ENCODE assay signal across 27 cellular contexts in the genomic region with DNA sequence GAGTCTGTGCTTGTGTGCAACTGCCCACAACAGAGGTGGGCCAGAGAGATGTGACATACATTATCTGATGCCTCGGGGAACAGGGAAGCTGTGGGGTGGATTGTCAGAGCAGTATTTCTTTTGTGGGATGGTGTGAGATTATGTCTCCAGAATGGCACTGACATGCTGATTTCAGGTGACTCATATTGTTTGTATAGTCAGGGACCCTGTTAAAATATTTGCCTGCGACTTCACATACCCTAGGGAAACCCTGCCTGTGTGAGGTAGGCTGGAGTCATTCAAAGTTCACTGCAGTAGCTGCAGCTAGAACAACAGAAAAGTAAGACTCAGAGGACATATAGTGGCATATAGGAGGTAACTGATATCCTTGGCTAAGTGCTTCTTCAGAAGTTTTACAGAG.
DNase-seq lines count a peak whose midpoint lies in the region; FAIRE-seq and TF ChIP-seq lines count a peak whose summit lies in the region.
"Had no signal": no experiment of that assay in that cellular context is flagged by ENCODE, and none has a peak within 500 bp of the region (broad histone marks: within the 10 kb centered on the region; RNA-seq: fewer than 3 reads in every experiment).

No MANE protein-coding gene starts in this region.

- H3K4me2 ChIP-seq in astrocyte (ENCODE audit: low read length) = peak overlapping the region; percentile 13
- H3K4me2 ChIP-seq in mesendoderm (ENCODE audit: low read length) = no peak overlapping the region
- H3K4me2 ChIP-seq: SK-N-SH had no signal

- no peak overlapping the region for H4K5ac ChIP-seq in mesendoderm (ENCODE audit: low read length)

- no peaks in the 10 kb centered on the region for H3K4me1 Mint-ChIP-seq in astrocyte (ENCODE audit: low read depth, unreplicated experiment)
- H3K4me1 Mint-ChIP-seq: activated naive CD8-positive, alpha-beta T cell treated with anti-CD3 and anti-CD28 coated beads, Interleukin-2, amount 50 U/mL, for 24 hours; mesothelial cell of epicardium; naive thymus-derived CD8-positive, alpha-beta T cell had no signal

- H3K9me3 Mint-ChIP-seq in astrocyte (ENCODE audit: unreplicated experiment) = no peaks in the 10 kb centered on the region
- H3K9me3 Mint-ChIP-seq: activated CD8-positive, alpha-beta T cell treated with anti-CD3 and anti-CD28 coated beads for 36 hours; activated naive CD8-positive, alpha-beta T cell treated with anti-CD3 and anti-CD28 coated beads, Interleukin-2, amount 50 U/mL, for 24 hours had no signal

- H2BK120ac ChIP-seq in mesendoderm (ENCODE audit: low read depth, low read length) = no peak overlapping the region

- H3K9ac ChIP-seq in astrocyte (ENCODE audit: low read length) (no peak overlapping the region), mesendoderm (ENCODE audit: low read length) (no peak overlapping the region)
- H3K9ac ChIP-seq: SK-N-SH had no signal

- H2AFZ ChIP-seq in astrocyte (ENCODE audit: low read depth, low read length) = no peak overlapping the region

- H3K9me3 ChIP-seq in astrocyte (ENCODE audit: insufficient read depth, low read depth, low read length) = no peaks in the 10 kb centered on the region
- H3K9me3 ChIP-seq: HAP-1, left lung, SK-N-SH, upper lobe of left lung had no signal

- H2AK5ac ChIP-seq in mesendoderm (ENCODE audit: low read length) = no peak overlapping the region

- no peak overlapping the region for H3K4me3 Mint-ChIP-seq in astrocyte (ENCODE audit: unreplicated experiment)
- H3K4me3 Mint-ChIP-seq: activated CD8-positive, alpha-beta T cell treated with anti-CD3 and anti-CD28 coated beads for 36 hours; activated naive CD8-positive, alpha-beta T cell treated with anti-CD3 and anti-CD28 coated beads, Interleukin-2, amount 50 U/mL, for 24 hours; mesothelial cell of epicardium; naive thymus-derived CD8-positive, alpha-beta T cell; T-helper 2 cell treated with Interferon-gamma antibody and Interleukin-4, amounts not matched to agents 5 μg/mL and 100 μg/mL, for 36 hours had no signal

- H3K23ac ChIP-seq in mesendoderm (ENCODE audit: low read length) = peak overlapping the region; percentile 59

- no peak overlapping the region for H2BK5ac ChIP-seq in mesendoderm (ENCODE audit: low read length)

- FAIRE-seq in HTR-8/SVneo (lab: Jason Lieb, UNC) (no peak), astrocyte (lab: Jason Lieb, UNC) (peak; percentile 29)
- FAIRE-seq: GM18507 had no signal

- H3K27ac Mint-ChIP-seq in astrocyte (ENCODE audit: unreplicated experiment) = no peak overlapping the region
- H3K27ac Mint-ChIP-seq: activated CD8-positive, alpha-beta T cell treated with anti-CD3 and anti-CD28 coated beads for 36 hours; activated naive CD8-positive, alpha-beta T cell treated with anti-CD3 and anti-CD28 coated beads, Interleukin-2, amount 50 U/mL, for 24 hours; mesothelial cell of epicardium; naive thymus-derived CD8-positive, alpha-beta T cell; T-helper 2 cell treated with Interferon-gamma antibody and Interleukin-4, amounts not matched to agents 5 μg/mL and 100 μg/mL, for 36 hours had no signal

- H2BK15ac ChIP-seq in mesendoderm (replicated peaks; ENCODE audit: low read depth) = no peak overlapping the region

- H3K36me3 ChIP-seq in astrocyte (ENCODE audit: insufficient read depth, low read length) (no peaks in the 10 kb centered on the region), mesendoderm (ENCODE audit: control insufficient read depth, insufficient read depth, low read length) (no peaks in the 10 kb centered on the region)
- H3K36me3 ChIP-seq: HAP-1, left lung, upper lobe of left lung had no signal

- H3K79me2 ChIP-seq in astrocyte (ENCODE audit: insufficient read depth, low read length) (no peaks in the 10 kb centered on the region), mesendoderm (ENCODE audit: control insufficient read depth, insufficient read depth, low read length) (no peaks in the 10 kb centered on the region)

- no peak overlapping the region for H3K18ac ChIP-seq in mesendoderm (ENCODE audit: low read length)

- no peaks in the 10 kb centered on the region for H3K79me1 ChIP-seq in mesendoderm (ENCODE audit: low read length)

- WGBS in mesendoderm (ENCODE audit: extremely low coverage, insufficient coverage, low lambda C conversion rate) = no CpG with 5 or more reads among the region's 2 CpGs

- H3K4me3 ChIP-seq in astrocyte (ENCODE audit: insufficient read depth, low read depth, low read length) (no peak overlapping the region), mesendoderm (ENCODE audit: low read length) (no peak overlapping the region)
- H3K4me3 ChIP-seq: HAP-1, left lung, upper lobe of left lung had no signal

- TF ChIP-seq CTCF in astrocyte (IDR thresholded peaks at IDR 0.05; ENCODE audit: insufficient read depth, low read depth, low read length) = no peak

- DNase-seq in NCI-H2171 treated with DMSO at 0.1 percent for 48 hours (lab: John Stamatoyannopoulos, UW) = peak; percentile 9
- DNase-seq in NCI-H2171 (lab: John Stamatoyannopoulos, UW) = no peak
- DNase-seq in HTR-8/SVneo (ENCODE audit: insufficient read length, low spot score) = peak; percentile 2
- DNase-seq in astrocyte (ENCODE audit: low read depth) = no peak
- DNase-seq in mesendoderm = peak; percentile 75
- DNase-seq in NCI-H2029 (lab: John Stamatoyannopoulos, UW) = no peak
- no peak for DNase-seq in SKM-1 treated with dmso at 0.1 percent for 144 hours (lab: John Stamatoyannopoulos, UW; ENCODE audit: unreplicated experiment)
- DNase-seq in NCI-H446 (lab: John Stamatoyannopoulos, UW) = no peak
- DNase-seq: activated CD8-positive, alpha-beta T cell treated with anti-CD3 and anti-CD28 coated beads for 36 hours; activated gamma-delta T cell; activated naive CD8-positive, alpha-beta T cell treated with anti-CD3 and anti-CD28 coated beads, Interleukin-2, amount 50 U/mL, for 24 hours; activated T-cell treated with anti-CD3 and anti-CD28 coated beads for 4 hours; AML-193; glutamatergic neuron; left lung; naive thymus-derived CD8-positive, alpha-beta T cell; NCI-H1092 treated with DMSO at 0.1 percent for 48 hours; NCI-H2029 treated with DMSO at 0.1 percent for 48 hours; NCI-H510A treated with DMSO at 0.1 percent for 48 hours; RPMI8226; SK-N-SH; upper lobe of left lung had no signal

- no peak overlapping the region for H3K27ac ChIP-seq in astrocyte (ENCODE audit: low read depth, low read length)
- peak overlapping the region; percentile 8 for H3K27ac ChIP-seq in mesendoderm (ENCODE audit: low read depth, low read length)
- H3K27ac ChIP-seq: 22Rv1, left lung, upper lobe of left lung had no signal

- no peaks in the 10 kb centered on the region for H3K36me3 Mint-ChIP-seq in astrocyte (ENCODE audit: low read depth, unreplicated experiment)
- H3K36me3 Mint-ChIP-seq: mesothelial cell of epicardium had no signal

- no peak overlapping the region for H4K8ac ChIP-seq in mesendoderm (ENCODE audit: low read depth, low read length)

- H3K56ac ChIP-seq in mesendoderm (ENCODE audit: low read length) = no peak overlapping the region

- H3K4me1 ChIP-seq in astrocyte (ENCODE audit: insufficient read depth, low read length) (peaks cover 9% of the 10 kb centered on the region), mesendoderm (ENCODE audit: control insufficient read depth, low read depth, low read length) (peaks cover 13% of the 10 kb centered on the region)
- H3K4me1 ChIP-seq: HAP-1, left lung, upper lobe of left lung had no signal

- H4K20me1 ChIP-seq in astrocyte (ENCODE audit: insufficient read depth, low read length) = no peaks in the 10 kb centered on the region

- peaks cover 3% of the 10 kb centered on the region for H3K27me3 Mint-ChIP-seq in astrocyte (ENCODE audit: low read depth, unreplicated experiment)

- H3K4ac ChIP-seq in mesendoderm (ENCODE audit: low read depth, low read length) = no peak overlapping the region

- H3K27me3 ChIP-seq in astrocyte (ENCODE audit: insufficient read depth, low read length) = no peaks in the 10 kb centered on the region
- H3K27me3 ChIP-seq in mesendoderm (ENCODE audit: insufficient read depth, low read length, poor library complexity) = no peaks in the 10 kb centered on the region
- H3K27me3 ChIP-seq: left lung, upper lobe of left lung had no signal

Comparison
In these comparisons a context has a peak if more than half of its experiments do, and no peak if none do; other contexts are left out.
1. DNase-seq: peak in NCI-H2171 treated with DMSO at 0.1 percent for 48 hours (single experiment), HTR-8/SVneo (single experiment) and mesendoderm (single experiment); none in NCI-H2171 (single experiment), astrocyte (single experiment), NCI-H2029 (single experiment), SKM-1 treated with dmso at 0.1 percent for 144 hours (single experiment) and NCI-H446 (0 of 2).